Comparison of ENCODE assay signal across 1 cellular context in genomic region chr6:7313505-7314165, GRCh38.
TF ChIP-seq lines count a peak whose summit lies in the region.

No MANE protein-coding gene starts in this region.

TF ChIP-seq in K562, 482 proteins besides CTCF, POLR2A, EP300 and RAD21 (continued from another document and continues in another):
- TF ChIP-seq CEBPZ (IDR thresholded peaks at IDR 0.05; ENCODE audit: borderline replicate concordance, low read depth, low read length) (no peak), KLF1 (tag; IDR thresholded peaks at IDR 0.05) (no peak), MEF2D (tag; conservative IDR thresholded peaks at IDR 0.05; ENCODE audit: low read depth) (0 out of 2 replicates have a peak, but pooled peaks have one; percentile 48), ATF3 (IDR thresholded peaks at IDR 0.05) (no peak), ATF3 (CRISPR knock-in tag; conservative IDR thresholded peaks at IDR 0.05) (peak; percentile 66), MTA3 (IDR thresholded peaks at IDR 0.05; ENCODE audit: borderline replicate concordance) (no peak), CREB3L1 (IDR thresholded peaks at IDR 0.05; ENCODE audit: borderline replicate concordance, low read depth) (0 out of 2 replicates have a peak, but pooled peaks have one; percentile 76), NFRKB (IDR thresholded peaks at IDR 0.05; ENCODE audit: low read depth) (peak; percentile 36), MYBL2 (IDR thresholded peaks at IDR 0.05; ENCODE audit: low read depth) (peak; percentile 40), MYBL2 (CRISPR knock-in tag; IDR thresholded peaks at IDR 0.05; ENCODE audit: borderline replicate concordance) (no peak), NFXL1 (CRISPR knock-in tag; IDR thresholded peaks at IDR 0.05) (0 out of 2 replicates have a peak, but pooled peaks have one; percentile 25), FOXA3 (CRISPR knock-in tag; conservative IDR thresholded peaks at IDR 0.05 in 1 of 2, IDR thresholded peaks at IDR 0.05 in 1 of 2) (peak in 1 of 2 experiments; percentile 26; a peak in 1 of 4 replicates), MGA (IDR thresholded peaks at IDR 0.05) (peak; percentile 62), ZNF282 (CRISPR knock-in tag; IDR thresholded peaks at IDR 0.05) (no peak), SP2 (IDR thresholded peaks at IDR 0.05; ENCODE audit: extremely low read depth, low read depth, low read length, poor library complexity, severe bottlenecking) (no peak), MLLT1 (IDR thresholded peaks at IDR 0.05) (peak in 1 of 2 experiments; percentile 82; a peak in 2 of 4 replicates)
- TF ChIP-seq, protein P1, sequence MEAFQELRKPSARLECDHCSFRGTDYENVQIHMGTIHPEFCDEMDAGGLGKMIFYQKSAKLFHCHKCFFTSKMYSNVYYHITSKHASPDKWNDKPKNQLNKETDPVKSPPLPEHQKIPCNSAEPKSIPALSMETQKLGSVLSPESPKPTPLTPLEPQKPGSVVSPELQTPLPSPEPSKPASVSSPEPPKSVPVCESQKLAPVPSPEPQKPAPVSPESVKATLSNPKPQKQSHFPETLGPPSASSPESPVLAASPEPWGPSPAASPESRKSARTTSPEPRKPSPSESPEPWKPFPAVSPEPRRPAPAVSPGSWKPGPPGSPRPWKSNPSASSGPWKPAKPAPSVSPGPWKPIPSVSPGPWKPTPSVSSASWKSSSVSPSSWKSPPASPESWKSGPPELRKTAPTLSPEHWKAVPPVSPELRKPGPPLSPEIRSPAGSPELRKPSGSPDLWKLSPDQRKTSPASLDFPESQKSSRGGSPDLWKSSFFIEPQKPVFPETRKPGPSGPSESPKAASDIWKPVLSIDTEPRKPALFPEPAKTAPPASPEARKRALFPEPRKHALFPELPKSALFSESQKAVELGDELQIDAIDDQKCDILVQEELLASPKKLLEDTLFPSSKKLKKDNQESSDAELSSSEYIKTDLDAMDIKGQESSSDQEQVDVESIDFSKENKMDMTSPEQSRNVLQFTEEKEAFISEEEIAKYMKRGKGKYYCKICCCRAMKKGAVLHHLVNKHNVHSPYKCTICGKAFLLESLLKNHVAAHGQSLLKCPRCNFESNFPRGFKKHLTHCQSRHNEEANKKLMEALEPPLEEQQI (IDR thresholded peaks at IDR 0.05) = peak; percentile 15; the same call in 1 of the 2 replicates
- TF ChIP-seq, protein P2, sequence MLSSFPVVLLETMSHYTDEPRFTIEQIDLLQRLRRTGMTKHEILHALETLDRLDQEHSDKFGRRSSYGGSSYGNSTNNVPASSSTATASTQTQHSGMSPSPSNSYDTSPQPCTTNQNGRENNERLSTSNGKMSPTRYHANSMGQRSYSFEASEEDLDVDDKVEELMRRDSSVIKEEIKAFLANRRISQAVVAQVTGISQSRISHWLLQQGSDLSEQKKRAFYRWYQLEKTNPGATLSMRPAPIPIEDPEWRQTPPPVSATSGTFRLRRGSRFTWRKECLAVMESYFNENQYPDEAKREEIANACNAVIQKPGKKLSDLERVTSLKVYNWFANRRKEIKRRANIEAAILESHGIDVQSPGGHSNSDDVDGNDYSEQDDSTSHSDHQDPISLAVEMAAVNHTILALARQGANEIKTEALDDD (IDR thresholded peaks at IDR 0.05) = no peak
- TF ChIP-seq, protein P3, sequence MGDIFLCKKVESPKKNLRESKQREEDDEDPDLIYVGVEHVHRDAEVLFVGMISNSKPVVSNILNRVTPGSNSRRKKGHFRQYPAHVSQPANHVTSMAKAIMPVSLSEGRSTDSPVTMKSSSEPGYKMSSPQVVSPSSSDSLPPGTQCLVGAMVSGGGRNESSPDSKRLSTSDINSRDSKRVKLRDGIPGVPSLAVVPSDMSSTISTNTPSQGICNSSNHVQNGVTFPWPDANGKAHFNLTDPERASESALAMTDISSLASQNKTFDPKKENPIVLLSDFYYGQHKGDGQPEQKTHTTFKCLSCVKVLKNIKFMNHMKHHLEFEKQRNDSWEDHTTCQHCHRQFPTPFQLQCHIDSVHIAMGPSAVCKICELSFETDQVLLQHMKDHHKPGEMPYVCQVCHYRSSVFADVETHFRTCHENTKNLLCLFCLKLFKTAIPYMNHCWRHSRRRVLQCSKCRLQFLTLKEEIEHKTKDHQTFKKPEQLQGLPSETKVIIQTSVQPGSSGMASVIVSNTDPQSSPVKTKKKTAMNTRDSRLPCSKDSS (IDR thresholded peaks at IDR 0.05; ENCODE audit: low read depth, partially characterized antibody) = no peak
